In genomic region chr4:123599061-123599919, GRCh38 we compare ENCODE assay signal across 9 cellular contexts.
DNase-seq lines count a peak whose midpoint lies in the region; ATAC-seq, FAIRE-seq and TF ChIP-seq lines count a peak whose summit lies in the region.
"Had no signal": no experiment of that assay in that cellular context is flagged by ENCODE, and none has a peak within 500 bp of the region (broad histone marks: within the 10 kb centered on the region; RNA-seq: fewer than 3 reads in every experiment).

No MANE protein-coding gene starts in this region.

- H3K36me3 ChIP-seq in keratinocyte (ENCODE audit: control insufficient read depth in 2 of 2, extremely low read depth in 1 of 2, insufficient read depth in 2 of 2, low read length in 2 of 2), result no peaks in the 10 kb centered on the region
- H3K36me3 ChIP-seq: cardiac muscle cell had no signal

- TF ChIP-seq CTCF in keratinocyte (optimal IDR thresholded peaks at IDR 0.05 in 1 of 3, IDR thresholded peaks at IDR 0.05 in 1 of 3, conservative IDR thresholded peaks at IDR 0.05 in 1 of 3; ENCODE audit: extremely low read depth in 1 of 3, insufficient read depth in 2 of 3, low read length in 3 of 3), result no peak

- ATAC-seq in GM18508 (IDR thresholded peaks at IDR 0.05; ENCODE audit: insufficient read depth, unreplicated experiment) (peak; percentile 2), HG02759 (IDR thresholded peaks at IDR 0.05; ENCODE audit: unreplicated experiment) (peak; percentile 1)

- no peak overlapping the region for H3K27ac ChIP-seq in keratinocyte (ENCODE audit: control insufficient read depth, insufficient read depth, low read length)
- H3K27ac ChIP-seq: cardiac muscle cell had no signal

- no peaks in the 10 kb centered on the region for H3K9me1 ChIP-seq in keratinocyte (ENCODE audit: control insufficient read depth, extremely low read depth, insufficient read depth, low read length)

- peaks cover 21% of the 10 kb centered on the region for H3K4me1 ChIP-seq in keratinocyte (ENCODE audit: control insufficient read depth, extremely low read depth, insufficient read depth, low read length)

- DNase-seq in SKM-1 treated with dmso at 0.1 percent for 144 hours (lab: John Stamatoyannopoulos, UW; ENCODE audit: unreplicated experiment) (peak; percentile 94), keratinocyte (ENCODE audit: low read depth, low spot score) (no peak), middle frontal gyrus (ENCODE audit: extremely low spot score, low spot score) (no peak), H4 (ENCODE audit: low spot score) (no peak), NCI-H748 (lab: John Stamatoyannopoulos, UW; ENCODE audit: unreplicated experiment) (no peak)
- DNase-seq in stimulated activated CD8-positive, alpha-beta memory T cell treated with anti-CD3 and anti-CD28 coated beads, Interleukin-4, amount 100 ng/mL, for 48 hours, result no peak

- H3K9me3 ChIP-seq in keratinocyte (ENCODE audit: control insufficient read depth, low read depth, low read length), result no peaks in the 10 kb centered on the region

- H3K4me3 ChIP-seq in keratinocyte (ENCODE audit: control insufficient read depth in 2 of 3, extremely low read depth in 1 of 3, insufficient read depth in 2 of 3, low read depth in 1 of 3, low read length in 3 of 3), result no peak overlapping the region
- H3K4me3 ChIP-seq: cardiac muscle cell had no signal

- H3K9ac ChIP-seq in keratinocyte (ENCODE audit: control insufficient read depth, extremely low read depth, insufficient read depth, low read length), result no peak overlapping the region

- no peaks in the 10 kb centered on the region for H3K79me2 ChIP-seq in keratinocyte (ENCODE audit: control insufficient read depth, insufficient read depth, low read length)

- peak; percentile 68 for FAIRE-seq in keratinocyte (lab: Jason Lieb, UNC)

- dilution Hi-C loops in keratinocyte (cut with MboI; ENCODE audit: extremely low pct_ligation_motif_present, low sequenced_read_pairs), result no loop called here

- H3K4me2 ChIP-seq in keratinocyte (ENCODE audit: control insufficient read depth, extremely low read depth, insufficient read depth, low read depth, low read length), result no peak overlapping the region

- no peaks in the 10 kb centered on the region for H3K27me3 ChIP-seq in keratinocyte (ENCODE audit: control insufficient read depth, extremely low read depth, insufficient read depth, low read length)
- H3K27me3 ChIP-seq: cardiac muscle cell had no signal

- no peak overlapping the region for H2AFZ ChIP-seq in keratinocyte (ENCODE audit: control insufficient read depth, low read length)

- H4K20me1 ChIP-seq in keratinocyte (ENCODE audit: control insufficient read depth, extremely low read depth, insufficient read depth, low read length), result no peaks in the 10 kb centered on the region
